In the genomic region with DNA sequence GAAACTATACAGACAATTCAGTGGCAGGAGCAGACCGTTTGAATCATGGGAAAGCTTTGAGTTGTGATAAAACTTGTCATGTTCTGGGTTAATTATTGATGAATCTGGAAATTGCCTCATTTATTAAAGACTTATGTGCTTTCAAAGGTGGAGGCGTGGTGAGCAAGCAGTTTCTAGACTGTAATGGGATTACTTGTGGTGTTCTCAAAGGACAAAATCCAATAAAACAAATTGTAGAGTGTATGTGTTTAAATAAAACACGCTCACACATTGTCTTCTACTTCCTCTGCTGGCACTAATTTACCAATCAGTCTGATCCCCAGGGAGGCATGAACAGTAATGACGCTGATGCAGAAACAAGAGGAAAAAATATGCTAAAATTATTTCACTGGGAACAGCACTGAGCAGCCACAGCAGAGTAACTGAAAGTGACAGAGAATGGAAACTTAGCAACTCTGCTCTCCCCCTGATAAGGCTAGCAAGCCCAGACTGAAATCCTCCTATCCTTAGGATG, we compare ENCODE assay signal across 12 cellular contexts. TPM values are rescaled to one million over a fixed set of nuclear protein-coding genes. Genes with fewer than 3 reads are reported as not detected.
A peak's percentile ranks its signal among the peaks of the same experiment; 100 is the strongest.
DNase-seq lines count a peak whose midpoint lies in the region; ATAC-seq and TF ChIP-seq lines count a peak whose summit lies in the region.
"Had no signal": no experiment of that assay in that cellular context is flagged by ENCODE, and none has a peak within 500 bp of the region (broad histone marks: within the 10 kb centered on the region; RNA-seq: fewer than 3 reads in every experiment).

No MANE protein-coding gene starts in this region.

- WGBS in suprapubic skin: 24% methylated on average over 4 of the region's 4 CpGs
- 64 to 69% methylated on average over 4 of the region's 4 CpGs for WGBS in thyroid gland, 2 donors

- H3K27me3 ChIP-seq in suprapubic skin: no peaks in the 10 kb centered on the region
- H3K27me3 ChIP-seq in thyroid gland: no peaks in the 10 kb centered on the region
- H3K27me3 ChIP-seq: ascending aorta had no signal

- H3K4me1 ChIP-seq in suprapubic skin (peaks cover 49% of the 10 kb centered on the region), thyroid gland (peaks cover 4 to 5% of the 10 kb centered on the region in 2 donors)

- ATAC-seq in sciatic nerve: peak; percentile 25
- ATAC-seq: activated T-cell treated with anti-CD3 and anti-CD28 coated beads, Interleukin-2, amount 50 U/mL, for 4 hours; stimulated activated naive CD8-positive, alpha-beta T cell treated with anti-CD3 and anti-CD28 coated beads, Interleukin-15, Interleukin-2, amounts not matched to agents 100 U/mL and 50 U/mL, for 24 hours had no signal

- DNase-seq in DMS153 (lab: John Stamatoyannopoulos, UW) (peak; percentile 10), DMS153 treated with DMSO at 0.1 percent for 48 hours (lab: John Stamatoyannopoulos, UW; ENCODE audit: unreplicated experiment) (no peak), NCI-H69 (lab: John Stamatoyannopoulos, UW) (peak; percentile 81), fibroblast of the aortic adventitia (ENCODE audit: low read depth) (peak; percentile 49), sciatic nerve (ENCODE audit: low spot score) (no peak), suprapubic skin (ENCODE audit: low spot score in 2 of 2) (no peak), thyroid gland (no peak)
- DNase-seq in stimulated activated CD8-positive, alpha-beta memory T cell treated with anti-CD3 and anti-CD28 coated beads, Interleukin-4, amount 100 ng/mL, for 48 hours: no peak
- DNase-seq: activated T-cell treated with anti-CD3 and anti-CD28 coated beads, Interleukin-2, amount 50 U/mL, for 4 hours; stimulated activated naive CD8-positive, alpha-beta T cell treated with anti-CD3 and anti-CD28 coated beads, Interleukin-15, Interleukin-2, amounts not matched to agents 100 U/mL and 50 U/mL, for 24 hours had no signal

- TF ChIP-seq EP300 in suprapubic skin (IDR thresholded peaks at IDR 0.05): no peak

- H3K27ac ChIP-seq in suprapubic skin (no peak overlapping the region), thyroid gland (no peak overlapping the region)
- H3K27ac ChIP-seq: 22Rv1, ascending aorta had no signal

- no peaks in the 10 kb centered on the region for H3K36me3 ChIP-seq in suprapubic skin
- H3K36me3 ChIP-seq in thyroid gland: no peaks in the 10 kb centered on the region
- H3K36me3 ChIP-seq: ascending aorta had no signal

- intact Hi-C loops in sciatic nerve (cut with DNase I) (no loop called here), thyroid gland (cut with DNase I) (no loop called here)

- no peaks in the 10 kb centered on the region for H3K9me3 ChIP-seq in suprapubic skin
- no peaks in the 10 kb centered on the region for H3K9me3 ChIP-seq in thyroid gland
- H3K9me3 ChIP-seq: ascending aorta had no signal

- H3K4me3 ChIP-seq in fibroblast of the aortic adventitia (ENCODE audit: low read depth, low read length) (no peak overlapping the region), suprapubic skin (no peak overlapping the region), thyroid gland (replicated peaks in 1 of 3) (no peak overlapping the region)
- H3K4me3 ChIP-seq: ascending aorta had no signal

- no peak for TF ChIP-seq CTCF in fibroblast of the aortic adventitia (IDR thresholded peaks at IDR 0.05; ENCODE audit: insufficient read depth, low read length)
- TF ChIP-seq CTCF in suprapubic skin (IDR thresholded peaks at IDR 0.05): no peak
- no peak for TF ChIP-seq CTCF in thyroid gland (IDR thresholded peaks at IDR 0.05)

- TF ChIP-seq POLR2A in suprapubic skin (IDR thresholded peaks at IDR 0.05) (no peak), thyroid gland (IDR thresholded peaks at IDR 0.05) (no peak)

RNA-seq across cellular contexts. Expression of gene PARD3, which starts 25.0 kb away (rescaled TPM):
- 42.1 and 86.8 TPM in 2 replicates for total RNA-seq in fibroblast of the aortic adventitia (ENCODE audit: low replicate concordance)
- total RNA-seq in sciatic nerve: 46.1 TPM
- total RNA-seq in suprapubic skin: 100 to 1,000 TPM; 115 to 226 (median 141) TPM
- total RNA-seq in thyroid gland: 10 to 100 TPM; 48.6 to 88.4 (median 57.7) TPM

Comparison
In these comparisons a context has a peak if more than half of its experiments do, and no peak if none do; other contexts are left out.
1. DNase-seq: peak in DMS153 (single experiment), NCI-H69 (single experiment) and fibroblast of the aortic adventitia (single experiment); none in DMS153 treated with DMSO at 0.1 percent for 48 hours (single experiment), sciatic nerve (single experiment), stimulated activated CD8-positive, alpha-beta memory T cell treated with anti-CD3 and anti-CD28 coated beads, Interleukin-4, amount 100 ng/mL, for 48 hours (single experiment), suprapubic skin (0 of 2) and thyroid gland (0 of 2).